12 cellular contexts compared by ENCODE assay signal in the genomic region with DNA sequence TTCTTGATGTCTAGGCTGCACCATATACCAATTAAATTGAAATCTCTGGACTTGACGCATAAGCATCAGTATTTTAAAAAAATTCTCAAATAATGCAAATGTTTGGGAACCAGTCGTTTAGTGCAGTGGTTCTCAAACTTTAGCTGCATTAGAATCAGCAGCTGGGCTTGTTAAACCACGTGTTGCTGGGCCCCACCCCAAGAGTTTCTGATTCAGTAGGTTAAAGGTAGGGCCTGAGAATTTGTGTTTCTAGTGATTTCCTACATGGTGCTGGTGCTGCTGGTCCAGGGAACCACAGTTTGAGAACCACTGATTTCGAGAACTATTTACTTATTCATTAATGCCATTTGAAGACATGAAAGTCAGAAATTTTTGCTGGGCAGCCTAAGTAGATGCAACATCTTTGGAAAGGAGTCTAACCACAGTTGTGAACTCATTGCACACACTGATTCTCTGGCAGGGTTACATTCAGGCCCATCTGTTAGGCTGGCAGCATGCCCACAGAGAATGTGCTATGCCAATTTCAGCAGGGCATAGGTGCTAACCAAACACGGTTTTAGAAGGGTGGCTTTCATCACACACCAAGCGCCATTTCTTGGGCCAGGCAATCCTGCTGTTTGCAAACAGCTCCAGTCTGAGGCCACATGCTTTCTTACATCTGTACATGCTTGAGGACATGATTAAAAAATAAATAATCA. TPM values are rescaled to one million over a fixed set of nuclear protein-coding genes. Genes with fewer than 3 reads are reported as not detected.
DNase-seq lines count a peak whose midpoint lies in the region; ATAC-seq and TF ChIP-seq lines count a peak whose summit lies in the region.
"Had no signal": no experiment of that assay in that cellular context is flagged by ENCODE, and none has a peak within 500 bp of the region (broad histone marks: within the 10 kb centered on the region; RNA-seq: fewer than 3 reads in every experiment).

No MANE protein-coding gene starts in this region.

- DNase-seq in NCI-H446 (lab: John Stamatoyannopoulos, UW) (peak; percentile 90 to 97), fibroblast of the conjunctiva (ENCODE audit: low read depth) (peak; percentile 6), gastrocnemius medialis (peak; percentile 22 to 64), MG63 (no peak)
- no peak for DNase-seq in activated CD4-positive, alpha-beta T cell treated with anti-CD3 and anti-CD28 coated beads, Interleukin-2, amount 50 U/mL, for 4 hours
- DNase-seq: kidney, SK-N-SH had no signal

- no peak overlapping the region for H3K27ac ChIP-seq in gastrocnemius medialis
- H3K27ac ChIP-seq: skin epidermis, thoracic aorta had no signal

- peak overlapping the region; percentile 68 for H2AFZ ChIP-seq in Loucy (ENCODE audit: low read length)

- intact Hi-C loops in gastrocnemius medialis (cut with DNase I; ENCODE audit: low total_unique reads) = no loop called here

- H3K4me3 ChIP-seq in Loucy (ENCODE audit: low read length, poor library complexity, severe bottlenecking) (no peak overlapping the region), gastrocnemius medialis (no peak overlapping the region), MG63 (no peak overlapping the region)
- H3K4me3 ChIP-seq: skin epidermis, thoracic aorta had no signal

- no peak overlapping the region for H3K9ac ChIP-seq in Loucy (ENCODE audit: low read depth, low read length, poor library complexity, severe bottlenecking)
- H3K9ac ChIP-seq: SK-N-SH had no signal

- H3K9me2 ChIP-seq in Loucy (replicated peaks; ENCODE audit: low read depth, low read length) = no peaks in the 10 kb centered on the region
- H3K9me2 ChIP-seq: SK-N-SH had no signal

- no peaks in the 10 kb centered on the region; the same call in 1 of the 2 replicates for H3K9me3 ChIP-seq in Loucy (ENCODE audit: insufficient read depth, low read depth, low read length)
- no peaks in the 10 kb centered on the region for H3K9me3 ChIP-seq in gastrocnemius medialis
- no peaks in the 10 kb centered on the region for H3K9me3 ChIP-seq in MG63
- H3K9me3 ChIP-seq: SK-N-SH, thoracic aorta had no signal

- H3K27me3 ChIP-seq in Loucy (ENCODE audit: insufficient read depth, low read length, poor library complexity, severe bottlenecking) = no peaks in the 10 kb centered on the region
- H3K27me3 ChIP-seq in gastrocnemius medialis = no peaks in the 10 kb centered on the region
- peaks cover 4% of the 10 kb centered on the region; the same call in 1 of the 2 replicates for H3K27me3 ChIP-seq in MG63

- no peaks in the 10 kb centered on the region for H3K79me2 ChIP-seq in Loucy (ENCODE audit: insufficient read depth, low read length)

- no peak for TF ChIP-seq POLR2A in gastrocnemius medialis (IDR thresholded peaks at IDR 0.05)

- H3K36me3 ChIP-seq in Loucy (ENCODE audit: insufficient read depth, low read length) (no peaks in the 10 kb centered on the region), gastrocnemius medialis (no peaks in the 10 kb centered on the region), MG63 (no peaks in the 10 kb centered on the region)
- H3K36me3 ChIP-seq: thoracic aorta had no signal

- ATAC-seq in gastrocnemius medialis = peak; percentile 62 to 82
- ATAC-seq in HG03039 (IDR thresholded peaks at IDR 0.05; ENCODE audit: unreplicated experiment) = no peak
- ATAC-seq: CD8-positive, alpha-beta T cell had no signal

- H3K4me1 ChIP-seq in Loucy (ENCODE audit: insufficient read depth, low read length, poor library complexity, severe bottlenecking) (peaks cover 13% of the 10 kb centered on the region), gastrocnemius medialis (peaks cover 5 to 19% of the 10 kb centered on the region in 2 donors)

- no peaks in the 10 kb centered on the region for H3F3A ChIP-seq in Loucy (ENCODE audit: low read depth)

- H4K20me1 ChIP-seq in Loucy (ENCODE audit: insufficient read depth, low read length, poor library complexity, severe bottlenecking) = no peaks in the 10 kb centered on the region

- no peak for TF ChIP-seq CTCF in Loucy (conservative IDR thresholded peaks at IDR 0.05; ENCODE audit: low read length)
- no peak for TF ChIP-seq CTCF in gastrocnemius medialis (IDR thresholded peaks at IDR 0.05 in 4 of 5, conservative IDR thresholded peaks at IDR 0.05 in 1 of 5)

- no peak overlapping the region for H3K4me2 ChIP-seq in Loucy (ENCODE audit: low read depth, low read length, poor library complexity, severe bottlenecking)
- H3K4me2 ChIP-seq: SK-N-SH had no signal

- in situ Hi-C loops in gastrocnemius medialis (cut with MboI; ENCODE audit: low sequenced_read_pairs in 4 of 4) = no loop called here

RNA-seq across cellular contexts. Expression of gene ATP5MC3, which starts 26.4 kb away (rescaled TPM):
- 100 to 1,000 TPM; 202 to 358 (median 221) TPM for total RNA-seq in gastrocnemius medialis
- total RNA-seq in MG63 (2014; rRNA removed; shearing (Covaris generic); ENCODE audit: low replicate concordance) = 207 and 228 TPM in 2 replicates

RNA-seq across cellular contexts. Expression of gene ATF2, which starts 39.9 kb away (rescaled TPM):
- 10 to 100 TPM; 19.5 to 28.1 (median 20.9) TPM for total RNA-seq in gastrocnemius medialis
- total RNA-seq in MG63 (2014; rRNA removed; shearing (Covaris generic); ENCODE audit: low replicate concordance) = 18.4 and 33.4 TPM in 2 replicates

Comparison
In these comparisons a context has a peak if more than half of its experiments do, and no peak if none do; other contexts are left out.
1. DNase-seq: peak in NCI-H446 (2 of 2), fibroblast of the conjunctiva (single experiment) and gastrocnemius medialis (2 of 2); none in activated CD4-positive, alpha-beta T cell treated with anti-CD3 and anti-CD28 coated beads, Interleukin-2, amount 50 U/mL, for 4 hours (0 of 2) and MG63 (single experiment).